Comparison of ENCODE assay signal across 21 cellular contexts in the genomic region with DNA sequence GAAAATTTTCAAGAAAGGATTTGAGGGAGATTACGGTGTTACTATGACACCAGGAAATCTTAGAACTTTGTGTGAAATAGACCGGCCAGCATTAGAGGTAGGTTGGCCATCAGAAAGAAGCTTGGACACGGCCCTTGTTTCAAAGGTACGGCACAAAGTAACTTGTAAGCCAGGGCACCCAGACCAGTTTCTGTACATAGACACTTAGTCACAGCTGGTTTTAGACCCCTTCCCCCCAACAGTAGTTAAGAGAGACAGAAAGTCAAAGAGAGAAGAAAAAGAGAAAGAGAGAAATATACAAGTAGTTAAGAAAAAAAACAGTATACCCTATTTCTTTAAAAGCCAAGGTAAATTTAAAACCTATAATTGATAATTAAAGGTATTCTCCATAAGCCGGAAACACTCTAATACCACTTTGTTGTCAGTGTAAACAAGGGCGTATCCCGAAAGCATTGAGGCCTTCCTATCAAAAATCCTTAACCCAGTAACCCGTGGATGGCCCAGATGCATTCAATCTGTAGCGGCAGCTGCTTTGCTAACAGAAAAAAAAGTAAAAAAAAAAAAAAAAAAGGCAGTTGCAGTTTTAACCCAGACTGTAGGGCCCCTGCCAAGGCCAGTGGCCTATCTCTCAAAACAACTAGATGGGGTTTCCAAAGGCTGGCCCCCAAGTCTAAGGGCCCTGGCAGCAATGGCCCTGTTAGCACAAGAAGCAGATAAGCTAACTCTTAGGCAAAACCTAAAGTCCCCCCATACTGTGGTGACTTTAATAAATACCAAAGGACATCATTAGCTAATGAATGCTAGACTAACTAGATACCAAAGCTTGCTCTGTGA. TPM values are rescaled to one million over a fixed set of nuclear protein-coding genes. Genes with fewer than 3 reads are reported as not detected.
DNase-seq lines count a peak whose midpoint lies in the region; ATAC-seq and TF ChIP-seq lines count a peak whose summit lies in the region.
"Not testable (repeated sequence)": the region's sequence is repeated elsewhere in the genome, so short reads cannot be mapped to it uniquely, and the experiment has no call there.
"Had no signal": no experiment of that assay in that cellular context is flagged by ENCODE, and none has a peak within 500 bp of the region (broad histone marks: within the 10 kb centered on the region; RNA-seq: fewer than 3 reads in every experiment).

No MANE protein-coding gene starts in this region.

- H3K27ac ChIP-seq in uterus = peak overlapping the region; percentile 24 to 43

- not testable (repeated sequence) for H3K4me1 ChIP-seq in uterus

- not testable (repeated sequence) for H3K36me3 Mint-ChIP-seq in activated CD4-positive, alpha-beta T cell treated with anti-CD3 and anti-CD28 coated beads, Interleukin-2, amount 10 ng/mL, durations not matched to agents 7 days and 5 days (ENCODE audit: low read depth)

- intact Hi-C loops in sciatic nerve (cut with DNase I); uterus (cut with DNase I; ENCODE audit: low total_unique reads): not testable (repeated sequence)

- not testable (repeated sequence) for ATAC-seq in sciatic nerve

- not testable (repeated sequence) for H3K4me1 Mint-ChIP-seq in activated CD4-positive, alpha-beta T cell treated with anti-CD3 and anti-CD28 coated beads, Interleukin-2, amount 10 ng/mL, durations not matched to agents 7 days and 5 days

- not testable (repeated sequence) for TF ChIP-seq CTCF in epithelial cell of esophagus (IDR thresholded peaks at IDR 0.05; ENCODE audit: insufficient read depth, low read depth, low read length, missing control alignments); uterus (IDR thresholded peaks at IDR 0.05)

- POLR2A ChIA-PET in activated CD4-positive, alpha-beta T cell treated with anti-CD3 and anti-CD28 coated beads, Interleukin-2, amount 10 ng/mL, durations not matched to agents 7 days and 5 days (lab: Charles Lee) = not testable (repeated sequence)

- H3K9me3 ChIP-seq in uterus = not testable (repeated sequence)

- H3K4me3 ChIP-seq in epithelial cell of esophagus (ENCODE audit: low read length); uterus: not testable (repeated sequence)

- not testable (repeated sequence) for H3K36me3 ChIP-seq in uterus

- not testable (repeated sequence) for H3K27me3 Mint-ChIP-seq in activated CD4-positive, alpha-beta T cell treated with anti-CD3 and anti-CD28 coated beads, Interleukin-2, amount 10 ng/mL, durations not matched to agents 7 days and 5 days

- CTCF ChIA-PET in activated CD4-positive, alpha-beta T cell treated with anti-CD3 and anti-CD28 coated beads, Interleukin-2, amount 10 ng/mL, durations not matched to agents 7 days and 5 days (lab: Charles Lee) = not testable (repeated sequence)

- not testable (repeated sequence) for TF ChIP-seq POLR2A in uterus (IDR thresholded peaks at IDR 0.05)

- H3K4me3 Mint-ChIP-seq in activated CD4-positive, alpha-beta T cell treated with anti-CD3 and anti-CD28 coated beads, Interleukin-2, amount 10 ng/mL, durations not matched to agents 7 days and 5 days = not testable (repeated sequence)

- H3K9me3 Mint-ChIP-seq in activated CD4-positive, alpha-beta T cell treated with anti-CD3 and anti-CD28 coated beads, Interleukin-2, amount 10 ng/mL, durations not matched to agents 7 days and 5 days = not testable (repeated sequence)

- H3K27me3 ChIP-seq in uterus = not testable (repeated sequence)

- H3K27ac Mint-ChIP-seq in activated CD4-positive, alpha-beta T cell treated with anti-CD3 and anti-CD28 coated beads, Interleukin-2, amount 10 ng/mL, durations not matched to agents 7 days and 5 days = peak overlapping the region; percentile 25

- DNase-seq in DMS153 treated with DMSO at 0.1 percent for 48 hours (lab: John Stamatoyannopoulos, UW; ENCODE audit: unreplicated experiment) (peak; percentile 35), NCI-H2029 (lab: John Stamatoyannopoulos, UW) (peak; percentile 28), epithelial cell of esophagus (ENCODE audit: low read depth) (peak; percentile 20), iris pigment epithelial cell (ENCODE audit: low read depth) (peak; percentile 11), myocyte (ENCODE audit: low read depth) (peak; percentile 5), sciatic nerve (ENCODE audit: low spot score) (peak; percentile 27)
- DNase-seq in activated CD4-positive, alpha-beta T cell treated with anti-CD3 and anti-CD28 coated beads, Interleukin-2, amount 10 ng/mL, durations not matched to agents 7 days and 5 days; uterus: not testable (repeated sequence)

RNA-seq across cellular contexts. Expression of a gene that starts 7.9 kb away (rescaled TPM):
- total RNA-seq in activated CD4-positive, alpha-beta T cell treated with anti-CD3 and anti-CD28 coated beads, Interleukin-2, amount 10 ng/mL, durations not matched to agents 7 days and 5 days = 1 to 10 TPM; 5.4 to 6.4 TPM
- total RNA-seq in myocyte = not detected in 2 replicates
- polyA plus RNA-seq in myocyte (2012) = 0.50 TPM
- total RNA-seq in sciatic nerve = not detected
- not detected for total RNA-seq in uterus
- total RNA-seq: cardiac septum, foreskin keratinocyte, HT1080, kidney epithelial cell, mammary epithelial cell, MCF 10A, pulmonary artery endothelial cell, Right ventricle myocardium inferior, thoracic aorta had no signal
- polyA plus RNA-seq: AG04450, BJ, mammary epithelial cell, SK-N-SH, small intestine had no signal

RNA-seq across cellular contexts. Expression of a gene that starts 40.2 kb away (rescaled TPM):
- total RNA-seq in activated CD4-positive, alpha-beta T cell treated with anti-CD3 and anti-CD28 coated beads, Interleukin-2, amount 10 ng/mL, durations not matched to agents 7 days and 5 days = 10 to 100 TPM; 25.0 to 27.0 TPM
- 40.7 and 44.0 TPM in 2 replicates for total RNA-seq in myocyte
- polyA plus RNA-seq in myocyte (2012) = 40.6 TPM
- total RNA-seq in sciatic nerve = 43.8 TPM
- total RNA-seq in uterus = 10 to 100 TPM; 41.5 to 55.9 (median 45.7) TPM

RNA-seq across cellular contexts. Expression of a gene that starts 41.0 kb away (rescaled TPM):
- total RNA-seq in activated CD4-positive, alpha-beta T cell treated with anti-CD3 and anti-CD28 coated beads, Interleukin-2, amount 10 ng/mL, durations not matched to agents 7 days and 5 days = 10 to 100 TPM; 28.7 to 30.1 TPM
- 16.5 and 18.4 TPM in 2 replicates for total RNA-seq in myocyte
- 15.2 TPM for polyA plus RNA-seq in myocyte (2012)
- 23.1 TPM for total RNA-seq in sciatic nerve
- 10 to 100 TPM in 3 of 4 donors, 1 to 10 TPM in 1; 6.2 to 82.5 (median 26.4) TPM for total RNA-seq in uterus

RNA-seq across cellular contexts. Expression of a gene that starts 54.0 kb away (rescaled TPM):
- total RNA-seq in activated CD4-positive, alpha-beta T cell treated with anti-CD3 and anti-CD28 coated beads, Interleukin-2, amount 10 ng/mL, durations not matched to agents 7 days and 5 days = 10 to 100 TPM; 23.9 to 32.7 TPM
- total RNA-seq in myocyte (7.5 and 8.7 TPM in 2 replicates), sciatic nerve (13.0 TPM), uterus (10 to 100 TPM in 2 of 4 donors, 1 to 10 TPM in 1, not detected in 1; 6.4 to 19.1 (median 17.8) TPM)
- 12.3 TPM for polyA plus RNA-seq in myocyte (2012)
